14 cellular contexts compared by ENCODE assay signal in the genomic region with DNA sequence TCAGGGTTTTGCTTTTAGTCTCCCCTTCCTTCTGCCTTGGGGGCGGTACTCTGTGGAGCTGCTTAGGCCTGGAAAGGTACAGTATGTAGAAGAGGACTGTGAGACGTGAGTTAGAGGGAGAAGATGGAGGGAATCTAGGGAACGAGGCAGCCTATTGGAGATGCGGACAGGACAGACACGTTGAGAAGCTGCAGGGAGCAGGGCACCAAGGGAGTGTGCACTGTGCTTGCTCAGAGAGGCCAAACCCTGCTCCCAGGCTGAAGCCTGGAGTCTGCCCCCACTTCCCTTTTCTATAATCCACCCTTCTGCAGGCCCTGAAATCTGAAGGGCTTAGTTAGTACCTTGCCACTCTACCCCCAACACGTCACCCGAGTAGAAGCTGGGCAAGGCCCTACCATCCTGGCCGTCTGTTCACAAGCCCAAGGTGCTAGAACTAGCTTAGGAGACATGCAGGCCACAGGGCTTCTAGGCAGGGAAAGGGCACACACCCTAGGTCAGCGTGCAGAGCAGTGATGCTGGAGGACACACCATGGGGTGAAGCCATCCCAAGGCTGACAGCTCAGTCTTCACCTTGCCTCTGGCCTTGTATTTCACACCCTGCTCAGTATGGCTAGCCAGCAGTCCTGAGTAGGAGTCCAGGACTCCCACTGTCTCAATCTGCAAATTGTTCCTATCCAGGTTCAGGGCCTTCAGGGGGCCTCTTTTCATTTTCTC. TPM values are rescaled to one million over a fixed set of nuclear protein-coding genes. Genes with fewer than 3 reads are reported as not detected.
DNase-seq lines count a peak whose midpoint lies in the region; ATAC-seq and TF ChIP-seq lines count a peak whose summit lies in the region.
"Had no signal": no experiment of that assay in that cellular context is flagged by ENCODE, and none has a peak within 500 bp of the region (broad histone marks: within the 10 kb centered on the region; RNA-seq: fewer than 3 reads in every experiment).

No MANE protein-coding gene starts in this region.

- 90 to 91% methylated on average over 5 to 9 of the region's 9 CpGs for WGBS in endodermal cell (ENCODE audit: insufficient coverage in 1 of 2, insufficient read length in 1 of 2), 2 experiments

- H3K27me3 ChIP-seq in RWPE2 (ENCODE audit: insufficient read depth, poor library complexity, severe bottlenecking), result no peaks in the 10 kb centered on the region
- H3K27me3 ChIP-seq in endodermal cell (ENCODE audit: control insufficient read depth, insufficient read depth, low read length, poor library complexity, severe bottlenecking), result peaks cover 16% of the 10 kb centered on the region

- CTCF ChIA-PET in activated CD8-positive, alpha-beta memory T cell treated with anti-CD3 and anti-CD28 coated beads, Interleukin-2, amount 10 ng/mL, durations not matched to agents 7 days and 5 days (lab: Charles Lee), result interaction anchor here (0.7 to 1.6 kb wide), 4 partner anchors 59 to 1043 kb away, joined by 3 to 4 read pairs (median 3); no protein-coding TSS in a partner anchor

- H3K9me3 ChIP-seq in RWPE2 (ENCODE audit: severe bottlenecking), result no peaks in the 10 kb centered on the region
- H3K9me3 ChIP-seq in endodermal cell (ENCODE audit: control insufficient read depth, low read length), result no peaks in the 10 kb centered on the region
- H3K9me3 ChIP-seq: HAP-1 had no signal

- H3K9ac ChIP-seq in endodermal cell (ENCODE audit: extremely low read depth, low read length, poor library complexity, severe bottlenecking), result no peak overlapping the region

- peaks cover 7% of the 10 kb centered on the region for H3K27me3 Mint-ChIP-seq in activated CD8-positive, alpha-beta memory T cell treated with anti-CD3 and anti-CD28 coated beads, Interleukin-2, amount 10 ng/mL, durations not matched to agents 7 days and 5 days
- H3K27me3 Mint-ChIP-seq in endodermal cell (ENCODE audit: insufficient read depth), result peaks cover 42% of the 10 kb centered on the region
- peaks cover 8% of the 10 kb centered on the region for H3K27me3 Mint-ChIP-seq in stimulated activated naive CD8-positive, alpha-beta T cell treated with anti-CD3 and anti-CD28 coated beads, Interleukin-15, amount 100 ng/mL, for 72 hours

- no peak overlapping the region for H3K27ac ChIP-seq in RWPE2 (ENCODE audit: poor library complexity, severe bottlenecking)
- no peak overlapping the region for H3K27ac ChIP-seq in endodermal cell (ENCODE audit: low read depth, low read length)

- ATAC-seq in activated CD8-positive, alpha-beta memory T cell treated with anti-CD3 and anti-CD28 coated beads, Interleukin-2, amount 10 ng/mL, durations not matched to agents 7 days and 5 days, result no peak
- ATAC-seq in RWPE2 (ENCODE audit: low read depth) (no peak), GM18519 (IDR thresholded peaks at IDR 0.05; ENCODE audit: low FRiP score, unreplicated experiment) (no peak)
- ATAC-seq in stimulated activated naive CD8-positive, alpha-beta T cell treated with anti-CD3 and anti-CD28 coated beads, Interleukin-15, amount 100 ng/mL, for 72 hours, result no peak
- ATAC-seq: activated naive CD4-positive, alpha-beta T cell treated with anti-CD3 and anti-CD28 coated beads, Interleukin-2, amount 50 U/mL, for 72 hours had no signal

- no peak for DNase-seq in activated CD8-positive, alpha-beta memory T cell treated with anti-CD3 and anti-CD28 coated beads, Interleukin-2, amount 10 ng/mL, durations not matched to agents 7 days and 5 days
- no peak for DNase-seq in activated CD8-positive, alpha-beta memory T cell treated with anti-CD3 and anti-CD28 coated beads for 24 hours
- DNase-seq in RWPE2 (ENCODE audit: low spot score) (peak; percentile 73), endodermal cell (no peak), NCI-H748 (lab: John Stamatoyannopoulos, UW; ENCODE audit: unreplicated experiment) (no peak), EL (no peak)
- DNase-seq in stimulated activated naive CD8-positive, alpha-beta T cell treated with anti-CD3 and anti-CD28 coated beads, Interleukin-15, amount 100 ng/mL, for 72 hours, result no peak
- DNase-seq: AML-193, kidney glomerular epithelial cell, NCI-H2081, SW 1271 had no signal

- peaks cover 18% of the 10 kb centered on the region for H3K36me3 ChIP-seq in RWPE2 (ENCODE audit: low read depth)
- H3K36me3 ChIP-seq in endodermal cell (ENCODE audit: control insufficient read depth, insufficient read depth, low read length), result peaks cover 27% of the 10 kb centered on the region

- TF ChIP-seq CTCF in RWPE2 (IDR thresholded peaks at IDR 0.05; ENCODE audit: poor library complexity, severe bottlenecking) (no peak), endodermal cell (conservative IDR thresholded peaks at IDR 0.05) (no peak)

- peaks cover 12% of the 10 kb centered on the region for H3K4me1 ChIP-seq in RWPE2 (ENCODE audit: insufficient read depth, poor library complexity, severe bottlenecking)
- no peaks in the 10 kb centered on the region for H3K4me1 ChIP-seq in endodermal cell (ENCODE audit: control insufficient read depth, insufficient read depth, low read length)

- peak overlapping the region; percentile 69 for H3K4me3 Mint-ChIP-seq in activated CD8-positive, alpha-beta memory T cell treated with anti-CD3 and anti-CD28 coated beads, Interleukin-2, amount 10 ng/mL, durations not matched to agents 7 days and 5 days
- H3K4me3 Mint-ChIP-seq in endodermal cell, result peak overlapping the region; percentile 67
- peak overlapping the region; percentile 79 to 87 for H3K4me3 Mint-ChIP-seq in stimulated activated naive CD8-positive, alpha-beta T cell treated with anti-CD3 and anti-CD28 coated beads, Interleukin-15, amount 100 ng/mL, for 72 hours

- H3K4me3 ChIP-seq in RWPE2 (ENCODE audit: severe bottlenecking) (no peak overlapping the region), endodermal cell (ENCODE audit: low read length) (no peak overlapping the region)

- H3K27ac Mint-ChIP-seq in activated CD8-positive, alpha-beta memory T cell treated with anti-CD3 and anti-CD28 coated beads, Interleukin-2, amount 10 ng/mL, durations not matched to agents 7 days and 5 days, result peak overlapping the region; percentile 30
- no peak overlapping the region for H3K27ac Mint-ChIP-seq in endodermal cell
- peak overlapping the region in 1 of 2 donors; percentile 30 for H3K27ac Mint-ChIP-seq in stimulated activated naive CD8-positive, alpha-beta T cell treated with anti-CD3 and anti-CD28 coated beads, Interleukin-15, amount 100 ng/mL, for 72 hours

- no peaks in the 10 kb centered on the region for H3K9me3 Mint-ChIP-seq in activated CD8-positive, alpha-beta memory T cell treated with anti-CD3 and anti-CD28 coated beads, Interleukin-2, amount 10 ng/mL, durations not matched to agents 7 days and 5 days (ENCODE audit: low read depth)
- no peaks in the 10 kb centered on the region for H3K9me3 Mint-ChIP-seq in endodermal cell
- H3K9me3 Mint-ChIP-seq in stimulated activated naive CD8-positive, alpha-beta T cell treated with anti-CD3 and anti-CD28 coated beads, Interleukin-15, amount 100 ng/mL, for 72 hours, result no peaks in the 10 kb centered on the region
- H3K9me3 Mint-ChIP-seq: activated naive CD4-positive, alpha-beta T cell treated with anti-CD3 and anti-CD28 coated beads, Interleukin-2, amount 50 U/mL, for 72 hours had no signal

- peaks cover 8% of the 10 kb centered on the region for H3K36me3 Mint-ChIP-seq in activated CD8-positive, alpha-beta memory T cell treated with anti-CD3 and anti-CD28 coated beads, Interleukin-2, amount 10 ng/mL, durations not matched to agents 7 days and 5 days
- H3K36me3 Mint-ChIP-seq in endodermal cell (ENCODE audit: low read depth), result peaks cover 30% of the 10 kb centered on the region
- H3K36me3 Mint-ChIP-seq: activated naive CD4-positive, alpha-beta T cell treated with anti-CD3 and anti-CD28 coated beads, Interleukin-2, amount 50 U/mL, for 72 hours had no signal

- peaks cover 22% of the 10 kb centered on the region for H3K4me1 Mint-ChIP-seq in activated CD8-positive, alpha-beta memory T cell treated with anti-CD3 and anti-CD28 coated beads, Interleukin-2, amount 10 ng/mL, durations not matched to agents 7 days and 5 days
- H3K4me1 Mint-ChIP-seq in endodermal cell, result peaks cover 8% of the 10 kb centered on the region
- peaks cover 26% of the 10 kb centered on the region for H3K4me1 Mint-ChIP-seq in stimulated activated naive CD8-positive, alpha-beta T cell treated with anti-CD3 and anti-CD28 coated beads, Interleukin-15, amount 100 ng/mL, for 72 hours

RNA-seq across cellular contexts. Expression of a gene that starts 6.9 kb away (rescaled TPM):
- total RNA-seq in activated CD8-positive, alpha-beta memory T cell treated with anti-CD3 and anti-CD28 coated beads, Interleukin-2, amount 10 ng/mL, durations not matched to agents 7 days and 5 days, result 1 to 10 TPM; 1.4 to 2.4 TPM
- total RNA-seq in endodermal cell, result 10 to 100 TPM in 1 of 2 donors, 1 to 10 TPM in 1; 7.0 to 20.2 TPM
- 13.9 TPM for polyA plus RNA-seq in endodermal cell (2013, experiment 1 of 2)
- 12.8 TPM for polyA plus RNA-seq in endodermal cell (2013, experiment 2 of 2)

RNA-seq across cellular contexts. Expression of a gene that starts 34.1 kb away (rescaled TPM):
- total RNA-seq in activated CD8-positive, alpha-beta memory T cell treated with anti-CD3 and anti-CD28 coated beads, Interleukin-2, amount 10 ng/mL, durations not matched to agents 7 days and 5 days, result 10 to 100 TPM; 20.5 to 20.7 TPM
- total RNA-seq in endodermal cell, result 10 to 100 TPM; 35.8 to 41.2 TPM
- 63.0 TPM for polyA plus RNA-seq in endodermal cell (2013, experiment 1 of 2)
- 54.4 TPM for polyA plus RNA-seq in endodermal cell (2013, experiment 2 of 2)
